Comparison of ENCODE assay signal across 8 cellular contexts in the genomic region with DNA sequence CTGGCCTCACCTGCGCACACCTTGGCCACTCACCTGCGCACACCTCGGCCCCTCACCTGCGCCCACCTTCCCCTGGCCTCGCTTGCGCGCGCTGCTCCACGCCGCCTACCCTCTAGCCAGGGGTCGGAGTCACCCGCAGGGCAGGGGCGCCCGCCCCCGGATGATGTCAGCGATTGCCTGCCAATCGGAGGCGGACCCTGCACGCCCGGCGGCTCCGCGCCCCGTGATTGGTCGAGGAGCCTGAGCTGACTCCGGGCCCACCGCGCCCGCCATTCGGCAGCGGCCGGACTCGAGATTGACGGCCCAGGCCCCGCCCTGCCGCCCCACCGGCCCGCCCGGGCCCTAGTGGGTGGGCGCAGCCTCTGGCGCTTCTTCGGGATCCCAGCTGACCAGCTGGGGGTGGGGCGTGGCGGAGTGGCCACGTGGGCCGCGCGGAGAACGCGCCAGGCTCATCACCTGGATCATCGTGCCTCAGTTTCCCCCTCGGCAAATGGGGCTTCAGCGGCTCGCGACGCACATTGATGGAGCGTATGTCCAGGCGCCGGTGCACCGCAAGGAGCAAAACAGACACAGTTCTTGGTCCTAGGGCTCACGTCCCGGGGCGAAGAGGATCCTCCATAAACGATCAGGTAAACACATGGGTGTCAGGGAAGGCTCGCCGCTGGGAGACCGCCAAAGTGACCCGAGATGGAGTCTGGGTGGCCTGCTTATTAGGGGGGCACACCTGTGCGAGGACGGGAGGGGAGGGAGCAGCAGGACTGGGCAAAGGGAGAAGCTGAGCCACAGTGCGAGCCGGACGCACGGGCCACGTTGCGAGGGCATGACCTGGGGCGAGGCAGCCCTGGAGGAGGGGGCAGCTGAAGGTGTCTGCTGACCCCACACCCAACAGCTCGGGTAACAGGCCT. TPM values are rescaled to one million over a fixed set of nuclear protein-coding genes. Genes with fewer than 3 reads are reported as not detected.
A peak's percentile ranks its signal among the peaks of the same experiment; 100 is the strongest.
DNase-seq lines count a peak whose midpoint lies in the region; ATAC-seq, FAIRE-seq and TF ChIP-seq lines count a peak whose summit lies in the region.

A gene with protein sequence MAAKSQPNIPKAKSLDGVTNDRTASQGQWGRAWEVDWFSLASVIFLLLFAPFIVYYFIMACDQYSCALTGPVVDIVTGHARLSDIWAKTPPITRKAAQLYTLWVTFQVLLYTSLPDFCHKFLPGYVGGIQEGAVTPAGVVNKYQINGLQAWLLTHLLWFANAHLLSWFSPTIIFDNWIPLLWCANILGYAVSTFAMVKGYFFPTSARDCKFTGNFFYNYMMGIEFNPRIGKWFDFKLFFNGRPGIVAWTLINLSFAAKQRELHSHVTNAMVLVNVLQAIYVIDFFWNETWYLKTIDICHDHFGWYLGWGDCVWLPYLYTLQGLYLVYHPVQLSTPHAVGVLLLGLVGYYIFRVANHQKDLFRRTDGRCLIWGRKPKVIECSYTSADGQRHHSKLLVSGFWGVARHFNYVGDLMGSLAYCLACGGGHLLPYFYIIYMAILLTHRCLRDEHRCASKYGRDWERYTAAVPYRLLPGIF (minus strand): TSS at position 137 of the 905 bp plus-strand sequence. CDS start 3,441 bp downstream, outside the sequence.

- peaks cover 35% of the 10 kb centered on the region for H3K36me3 Mint-ChIP-seq in WTC11

- peak within 1 kb of the TSS; percentile 91 for H3K27ac Mint-ChIP-seq in WTC11

- in situ Hi-C loops in GM18951 (cut with MboI; ENCODE audit: low sequenced_read_pairs, unreplicated experiment) = no loop called here

- H3K4me3 ChIP-seq in bronchial epithelial cell (ENCODE audit: low read depth, low read length) = peak within 1 kb of the TSS; percentile 96

- peak within 1 kb of the TSS; percentile 90 for H3K4me3 Mint-ChIP-seq in WTC11

- TF ChIP-seq POLR2A in GM18951 (IDR thresholded peaks at IDR 0.05; ENCODE audit: extremely low read depth, insufficient read depth, insufficient read length) = peak; percentile 84

- peaks cover 15% of the 10 kb centered on the region for H3K36me3 ChIP-seq in bronchial epithelial cell (ENCODE audit: control insufficient read depth, insufficient read depth, low read length)

- CTCF ChIA-PET in WTC11 (lab: Charles Lee) = interaction anchor here (0.6 to 3.5 kb wide), 11 partner anchors 11 to 878 kb away, joined by 3 to 25 read pairs (median 3); no protein-coding TSS in a partner anchor

- no peaks in the 10 kb centered on the region for H3K27me3 ChIP-seq in bronchial epithelial cell (ENCODE audit: control insufficient read depth, insufficient read depth, low read length)

- no peak for TF ChIP-seq CTCF in WTC11 (IDR thresholded peaks at IDR 0.05)
- TF ChIP-seq CTCF in bronchial epithelial cell (IDR thresholded peaks at IDR 0.05; ENCODE audit: insufficient read depth, low read length, severe bottlenecking) = no peak

- peak; percentile 83 for ATAC-seq in HG03175 (IDR thresholded peaks at IDR 0.05; ENCODE audit: unreplicated experiment)
- peak; percentile 78 for ATAC-seq in WTC11

- FAIRE-seq in bronchial epithelial cell (lab: Jason Lieb, UNC) = no peak

- H3K27me3 Mint-ChIP-seq in WTC11 (ENCODE audit: low read depth) = no peaks in the 10 kb centered on the region

- DNase-seq in AG08396 (ENCODE audit: low spot score) (peak; percentile 99), NCI-H226 (peak; percentile 94), WTC11 (ENCODE audit: low spot score) (peak; percentile 98), bronchial epithelial cell (ENCODE audit: low read depth) (peak; percentile 83), iPS-NIHi7 (ENCODE audit: extremely low spot score) (peak; percentile 99), smooth muscle cell of the brain vasculature (ENCODE audit: low read depth, low spot score) (peak; percentile 82)

- POLR2A ChIA-PET in WTC11 (lab: Charles Lee) = interaction anchor here (1.4 kb wide), 1 partner anchor 15 kb away, joined by 3 read pairs; no protein-coding TSS in a partner anchor

- peaks cover 7% of the 10 kb centered on the region for H3K9me3 Mint-ChIP-seq in WTC11

- H3K4me1 Mint-ChIP-seq in WTC11 = peaks cover 48% of the 10 kb centered on the region

TF ChIP-seq in WTC11, 78 proteins besides CTCF, POLR2A, EP300 and RAD21 (continues in another document):
- TF ChIP-seq MYBL2 (CRISPR knock-in tag; IDR thresholded peaks at IDR 0.05) = peak; percentile 84
- TF ChIP-seq, protein P1, sequence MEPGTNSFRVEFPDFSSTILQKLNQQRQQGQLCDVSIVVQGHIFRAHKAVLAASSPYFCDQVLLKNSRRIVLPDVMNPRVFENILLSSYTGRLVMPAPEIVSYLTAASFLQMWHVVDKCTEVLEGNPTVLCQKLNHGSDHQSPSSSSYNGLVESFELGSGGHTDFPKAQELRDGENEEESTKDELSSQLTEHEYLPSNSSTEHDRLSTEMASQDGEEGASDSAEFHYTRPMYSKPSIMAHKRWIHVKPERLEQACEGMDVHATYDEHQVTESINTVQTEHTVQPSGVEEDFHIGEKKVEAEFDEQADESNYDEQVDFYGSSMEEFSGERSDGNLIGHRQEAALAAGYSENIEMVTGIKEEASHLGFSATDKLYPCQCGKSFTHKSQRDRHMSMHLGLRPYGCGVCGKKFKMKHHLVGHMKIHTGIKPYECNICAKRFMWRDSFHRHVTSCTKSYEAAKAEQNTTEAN (CRISPR knock-in tag; IDR thresholded peaks at IDR 0.05) = no peak
- TF ChIP-seq SP1 (CRISPR knock-in tag; conservative IDR thresholded peaks at IDR 0.05) = peak; percentile 96
- 0 out of 2 replicates have a peak, but pooled peaks have one; percentile 47 for TF ChIP-seq FOXK1 (CRISPR knock-in tag; IDR thresholded peaks at IDR 0.05)
- TF ChIP-seq, protein P2, sequence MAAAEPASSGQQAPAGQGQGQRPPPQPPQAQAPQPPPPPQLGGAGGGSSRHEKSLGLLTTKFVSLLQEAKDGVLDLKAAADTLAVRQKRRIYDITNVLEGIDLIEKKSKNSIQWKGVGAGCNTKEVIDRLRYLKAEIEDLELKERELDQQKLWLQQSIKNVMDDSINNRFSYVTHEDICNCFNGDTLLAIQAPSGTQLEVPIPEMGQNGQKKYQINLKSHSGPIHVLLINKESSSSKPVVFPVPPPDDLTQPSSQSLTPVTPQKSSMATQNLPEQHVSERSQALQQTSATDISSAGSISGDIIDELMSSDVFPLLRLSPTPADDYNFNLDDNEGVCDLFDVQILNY (CRISPR knock-in tag; IDR thresholded peaks at IDR 0.05) = peak; percentile 12; the same call in 1 of the 2 replicates
- TF ChIP-seq, protein P3, sequence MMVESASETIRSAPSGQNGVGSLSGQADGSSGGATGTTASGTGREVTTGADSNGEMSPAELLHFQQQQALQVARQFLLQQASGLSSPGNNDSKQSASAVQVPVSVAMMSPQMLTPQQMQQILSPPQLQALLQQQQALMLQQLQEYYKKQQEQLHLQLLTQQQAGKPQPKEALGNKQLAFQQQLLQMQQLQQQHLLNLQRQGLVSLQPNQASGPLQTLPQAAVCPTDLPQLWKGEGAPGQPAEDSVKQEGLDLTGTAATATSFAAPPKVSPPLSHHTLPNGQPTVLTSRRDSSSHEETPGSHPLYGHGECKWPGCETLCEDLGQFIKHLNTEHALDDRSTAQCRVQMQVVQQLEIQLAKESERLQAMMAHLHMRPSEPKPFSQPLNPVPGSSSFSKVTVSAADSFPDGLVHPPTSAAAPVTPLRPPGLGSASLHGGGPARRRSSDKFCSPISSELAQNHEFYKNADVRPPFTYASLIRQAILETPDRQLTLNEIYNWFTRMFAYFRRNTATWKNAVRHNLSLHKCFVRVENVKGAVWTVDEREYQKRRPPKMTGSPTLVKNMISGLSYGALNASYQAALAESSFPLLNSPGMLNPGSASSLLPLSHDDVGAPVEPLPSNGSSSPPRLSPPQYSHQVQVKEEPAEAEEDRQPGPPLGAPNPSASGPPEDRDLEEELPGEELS (CRISPR knock-in tag; IDR thresholded peaks at IDR 0.05) = peak; percentile 41; the same call in 1 of the 2 replicates
- TF ChIP-seq GABPB1 (CRISPR knock-in tag; IDR thresholded peaks at IDR 0.05) = peak; percentile 40
- 0 out of 2 replicates have a peak, but pooled peaks have one; percentile 55 for TF ChIP-seq NFE2L1 (CRISPR knock-in tag; IDR thresholded peaks at IDR 0.05)
- TF ChIP-seq CREM (CRISPR knock-in tag; IDR thresholded peaks at IDR 0.05) = peak; percentile 80
- TF ChIP-seq NR2C2 (CRISPR knock-in tag; IDR thresholded peaks at IDR 0.05) = no peak
- TF ChIP-seq CREB1 (CRISPR knock-in tag; IDR thresholded peaks at IDR 0.05) = peak; percentile 72; the same call in 1 of the 2 replicates
- TF ChIP-seq FOXP1 (CRISPR knock-in tag; IDR thresholded peaks at IDR 0.05; ENCODE audit: borderline replicate concordance) = peak; percentile 80; the same call in 1 of the 2 replicates
- peak; percentile 91 for TF ChIP-seq ZNF423 (CRISPR knock-in tag; IDR thresholded peaks at IDR 0.05)
- peak; percentile 95 for TF ChIP-seq NFYB (CRISPR knock-in tag; conservative IDR thresholded peaks at IDR 0.05; ENCODE audit: low read depth)
- TF ChIP-seq ZNF232 (CRISPR knock-in tag; IDR thresholded peaks at IDR 0.05) = no peak; the same call in 1 of the 2 replicates
- TF ChIP-seq ETV6 (CRISPR knock-in tag; IDR thresholded peaks at IDR 0.05) = peak; percentile 89
- TF ChIP-seq, protein P4, sequence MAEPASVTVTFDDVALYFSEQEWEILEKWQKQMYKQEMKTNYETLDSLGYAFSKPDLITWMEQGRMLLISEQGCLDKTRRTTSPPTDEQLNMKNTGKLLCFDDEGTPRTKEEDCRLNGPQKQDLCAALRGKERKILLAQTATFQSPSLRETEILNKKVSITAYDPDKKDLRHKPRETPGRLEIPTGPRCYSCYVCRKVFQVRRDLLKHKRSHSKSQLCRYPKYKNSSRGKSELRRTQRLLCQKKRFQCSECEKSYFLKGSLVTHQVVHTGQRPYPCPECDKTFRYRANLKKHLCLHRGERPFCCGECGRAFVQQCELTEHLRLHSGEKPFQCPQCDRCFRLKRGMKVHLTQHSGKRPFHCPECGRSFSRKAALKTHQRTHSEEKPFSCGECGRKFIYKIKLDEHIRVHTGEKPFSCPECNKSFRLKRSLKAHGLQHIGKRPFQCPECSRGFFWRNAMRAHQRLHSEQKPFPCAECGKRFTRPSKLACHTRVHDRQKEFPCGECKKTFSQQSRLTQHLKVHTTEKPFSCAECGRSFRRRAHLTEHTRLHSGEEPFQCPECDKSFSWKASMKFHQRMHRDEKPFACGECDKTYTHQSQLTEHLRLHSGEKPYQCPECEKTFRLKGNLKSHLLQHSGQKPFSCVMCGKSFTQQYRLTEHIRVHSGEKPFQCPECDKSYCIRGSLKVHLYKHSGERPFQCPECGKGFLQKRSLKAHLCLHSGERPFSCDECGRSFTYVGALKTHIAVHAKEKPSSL (CRISPR knock-in tag; conservative IDR thresholded peaks at IDR 0.05) = no peak
- TF ChIP-seq, protein P5, sequence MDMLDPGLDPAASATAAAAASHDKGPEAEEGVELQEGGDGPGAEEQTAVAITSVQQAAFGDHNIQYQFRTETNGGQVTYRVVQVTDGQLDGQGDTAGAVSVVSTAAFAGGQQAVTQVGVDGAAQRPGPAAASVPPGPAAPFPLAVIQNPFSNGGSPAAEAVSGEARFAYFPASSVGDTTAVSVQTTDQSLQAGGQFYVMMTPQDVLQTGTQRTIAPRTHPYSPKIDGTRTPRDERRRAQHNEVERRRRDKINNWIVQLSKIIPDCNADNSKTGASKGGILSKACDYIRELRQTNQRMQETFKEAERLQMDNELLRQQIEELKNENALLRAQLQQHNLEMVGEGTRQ (CRISPR knock-in tag; IDR thresholded peaks at IDR 0.05) = peak; percentile 88

RNA-seq across cellular contexts. Expression of the gene that starts here (rescaled TPM):
- total RNA-seq in WTC11 (2021) = 104 to 120 TPM (median 120 TPM) in 3 replicates
- total RNA-seq in bronchial epithelial cell = 29.4 and 60.3 TPM in 2 replicates

Comparison
In these comparisons a context has a peak if more than half of its experiments do, and no peak if none do; other contexts are left out.
1. Peak in every context shown above with its lines: DNase-seq, ATAC-seq and H3K4me3 ChIP-seq.